ENCODE assay signal across 29 cellular contexts in the genomic region with DNA sequence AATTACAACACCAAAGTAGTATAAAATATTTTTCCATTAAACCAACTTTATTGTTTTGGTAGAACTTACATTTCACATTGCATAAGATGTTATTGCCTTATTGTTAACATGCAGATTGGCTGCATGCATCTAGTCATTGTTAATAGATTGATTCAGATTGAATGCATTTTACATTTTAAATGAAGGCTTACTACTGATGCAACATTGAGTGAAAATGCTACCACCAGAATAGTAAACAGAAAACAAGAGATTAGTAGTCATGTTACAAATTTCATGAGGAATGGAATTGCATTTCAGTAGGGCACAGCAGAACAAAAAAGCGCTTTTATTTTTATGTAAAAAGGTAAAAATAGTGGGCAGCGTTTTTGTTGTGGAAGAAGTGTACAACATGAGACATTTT.
"Had no signal": no experiment of that assay in that cellular context is flagged by ENCODE, and none has a peak within 500 bp of the region (broad histone marks: within the 10 kb centered on the region; RNA-seq: fewer than 3 reads in every experiment).

No MANE protein-coding gene starts in this region.

- H3K27ac ChIP-seq: heart right ventricle, hepatocyte, left lung, pancreas, prostate gland, tibial nerve, uterus had no signal

- H3K4me1 ChIP-seq: left lung, prostate gland, tibial nerve, uterus had no signal

- H3K9me3 ChIP-seq: heart right ventricle, left lung, pancreas, prostate gland, tibial nerve, uterus had no signal

- H3K27me3 ChIP-seq: heart right ventricle, hepatocyte, left lung, pancreas, tibial nerve, uterus had no signal

- H3K36me3 Mint-ChIP-seq: immature natural killer cell; mesothelial cell of epicardium; naive B cell; natural killer cell; stimulated activated effector memory CD8-positive, alpha-beta T cell treated with anti-CD3 and anti-CD28 coated beads, Interleukin-12 subunit alpha, Interleukin-12 subunit beta, amount 100 ng/mL, for 72 hours; type B pancreatic cell had no signal

- H3K79me2 ChIP-seq: hepatocyte had no signal

- H3K27me3 Mint-ChIP-seq: type B pancreatic cell had no signal

- H3K4me1 Mint-ChIP-seq: immature natural killer cell; naive B cell; natural killer cell; stimulated activated effector memory CD8-positive, alpha-beta T cell treated with anti-CD3 and anti-CD28 coated beads, Interleukin-12 subunit alpha, Interleukin-12 subunit beta, amount 100 ng/mL, for 72 hours; stimulated activated naive CD8-positive, alpha-beta T cell treated with anti-CD3 and anti-CD28 coated beads, Interleukin-15, amount 100 ng/mL, for 72 hours had no signal

- H3K9me3 Mint-ChIP-seq: naive B cell; nephron progenitor cell; stimulated activated effector memory CD8-positive, alpha-beta T cell treated with anti-CD3 and anti-CD28 coated beads, Interleukin-12 subunit alpha, Interleukin-12 subunit beta, amount 100 ng/mL, for 72 hours; stimulated activated naive CD8-positive, alpha-beta T cell treated with anti-CD3 and anti-CD28 coated beads, Interleukin-15, amount 100 ng/mL, for 72 hours had no signal

- H2AFZ ChIP-seq: hepatocyte had no signal

- DNase-seq: heart right ventricle; immature natural killer cell; kidney; left colon; left lung; mesendoderm; naive B cell; natural killer cell; nephron progenitor cell; pancreas; posterior cingulate gyrus; retina; right cardiac atrium; small intestine; stimulated activated CD4-positive, alpha-beta T cell treated with anti-CD3 and anti-CD28 coated beads, Interleukin-15, amount 100 ng/mL, for 24 hours; stimulated activated CD4-positive, alpha-beta T cell treated with anti-CD3 and anti-CD28 coated beads, Interleukin-2, amount 100 ng/mL, for 24 hours; stimulated activated CD4-positive, alpha-beta T cell treated with anti-CD3 and anti-CD28 coated beads, Interleukin-4, amount 100 ng/mL, for 1 hour; stimulated activated naive CD4-positive, alpha-beta T cell; stimulated activated naive CD8-positive, alpha-beta T cell treated with anti-CD3 and anti-CD28 coated beads, Interleukin-15, amount 100 ng/mL, for 72 hours; substantia nigra; uterus had no signal

- H3K27ac Mint-ChIP-seq: immature natural killer cell; mesothelial cell of epicardium; naive B cell; natural killer cell; nephron progenitor cell; stimulated activated effector memory CD8-positive, alpha-beta T cell treated with anti-CD3 and anti-CD28 coated beads, Interleukin-12 subunit alpha, Interleukin-12 subunit beta, amount 100 ng/mL, for 72 hours; stimulated activated naive CD8-positive, alpha-beta T cell treated with anti-CD3 and anti-CD28 coated beads, Interleukin-15, amount 100 ng/mL, for 72 hours; type B pancreatic cell had no signal

- H3K4me2 ChIP-seq: hepatocyte had no signal

- H3K4me3 Mint-ChIP-seq: immature natural killer cell; mesothelial cell of epicardium; naive B cell; natural killer cell; nephron progenitor cell; stimulated activated effector memory CD8-positive, alpha-beta T cell treated with anti-CD3 and anti-CD28 coated beads, Interleukin-12 subunit alpha, Interleukin-12 subunit beta, amount 100 ng/mL, for 72 hours; stimulated activated naive CD8-positive, alpha-beta T cell treated with anti-CD3 and anti-CD28 coated beads, Interleukin-15, amount 100 ng/mL, for 72 hours; type B pancreatic cell had no signal

- ATAC-seq: heart right ventricle; left colon; left lung; natural killer cell; right cardiac atrium; sciatic nerve; stimulated activated effector memory CD8-positive, alpha-beta T cell treated with anti-CD3 and anti-CD28 coated beads, Interleukin-12 subunit alpha, Interleukin-12 subunit beta, amount 100 ng/mL, for 72 hours; stimulated activated naive CD8-positive, alpha-beta T cell treated with anti-CD3 and anti-CD28 coated beads, Interleukin-15, amount 100 ng/mL, for 72 hours had no signal

- H3K36me3 ChIP-seq: heart right ventricle, left lung, pancreas, prostate gland, tibial nerve, uterus had no signal

- H3K4me3 ChIP-seq: heart right ventricle, hepatocyte, left lung, lung, pancreas, prostate gland, tibial nerve, uterus had no signal
